ENCODE assay signal across 19 cellular contexts in the genomic region with DNA sequence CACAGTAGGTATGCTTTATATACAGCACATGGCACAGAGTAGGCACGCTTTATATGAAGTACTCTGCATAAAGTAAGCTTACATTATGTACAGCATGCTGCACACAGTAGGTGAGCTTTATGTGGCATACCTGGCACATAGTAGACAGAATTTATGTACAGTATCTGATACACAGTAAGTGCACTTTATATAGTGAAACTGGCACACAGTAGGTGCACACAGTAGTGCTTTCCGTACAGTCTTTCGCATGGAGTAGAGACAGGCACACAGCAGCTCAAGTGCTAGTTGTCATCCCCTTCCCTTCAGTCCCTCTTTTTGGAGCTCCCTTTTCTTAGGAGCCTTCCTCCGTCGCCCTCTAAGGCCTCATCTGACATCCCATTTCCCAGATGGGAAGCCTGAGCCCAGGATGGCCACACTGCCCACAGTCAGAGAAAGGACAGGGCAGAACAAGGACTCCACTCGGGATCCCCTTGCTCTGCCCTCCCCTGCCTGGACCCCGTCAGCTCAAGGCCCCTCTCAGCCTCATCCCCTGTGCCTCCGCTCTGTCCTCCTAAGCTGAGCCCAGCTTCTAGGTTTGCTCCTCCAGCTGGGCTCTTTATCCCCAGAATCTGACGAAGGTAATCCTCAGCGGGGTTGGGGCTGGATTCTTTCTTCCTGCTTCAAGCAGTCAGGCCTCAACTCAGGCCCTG. TPM values are rescaled to one million over a fixed set of nuclear protein-coding genes. Genes with fewer than 3 reads are reported as not detected.
DNase-seq lines count a peak whose midpoint lies in the region; ATAC-seq and TF ChIP-seq lines count a peak whose summit lies in the region.
"Had no signal": no experiment of that assay in that cellular context is flagged by ENCODE, and none has a peak within 500 bp of the region (broad histone marks: within the 10 kb centered on the region; RNA-seq: fewer than 3 reads in every experiment).

No MANE protein-coding gene starts in this region.

- H3K36me3 ChIP-seq in effector memory CD4-positive, alpha-beta T cell (ENCODE audit: control insufficient read depth, insufficient read depth, low read length): no peaks in the 10 kb centered on the region
- H3K36me3 ChIP-seq in parathyroid adenoma (ENCODE audit: control insufficient read depth, insufficient read depth, low read length): no peaks in the 10 kb centered on the region

- TF ChIP-seq CTCF in parathyroid adenoma (IDR thresholded peaks at IDR 0.05): no peak

- H3K9ac ChIP-seq in parathyroid adenoma: no peak overlapping the region

- H3K27me3 ChIP-seq in right cardiac atrium (ENCODE audit: control insufficient read depth, insufficient read depth) (no peaks in the 10 kb centered on the region), parathyroid adenoma (ENCODE audit: control insufficient read depth, insufficient read depth, low read length) (no peaks in the 10 kb centered on the region)
- no peaks in the 10 kb centered on the region for H3K27me3 ChIP-seq in effector memory CD4-positive, alpha-beta T cell (replicated peaks; ENCODE audit: control insufficient read depth, insufficient read depth, low read length, poor library complexity, severe bottlenecking)

- 45% methylated on average over 10 of the region's 10 CpGs for WGBS in right cardiac atrium

- H3K27ac ChIP-seq in right cardiac atrium (ENCODE audit: low read length): peak overlapping the region; percentile 57
- peak overlapping the region; percentile 8 for H3K27ac ChIP-seq in effector memory CD4-positive, alpha-beta T cell (ENCODE audit: insufficient read depth, low read length, poor library complexity, severe bottlenecking)
- H3K27ac ChIP-seq in parathyroid adenoma: no peak overlapping the region
- H3K27ac ChIP-seq: epithelial cell of prostate had no signal

- H3K4me1 ChIP-seq in right cardiac atrium (ENCODE audit: control insufficient read depth, insufficient read depth, low read length) (peaks cover 4% of the 10 kb centered on the region), parathyroid adenoma (no peaks in the 10 kb centered on the region)
- H3K4me1 ChIP-seq in effector memory CD4-positive, alpha-beta T cell (ENCODE audit: control insufficient read depth, insufficient read depth, low read length, poor library complexity, severe bottlenecking): peaks cover 13% of the 10 kb centered on the region

- ATAC-seq in right cardiac atrium (no peak), Right ventricle myocardium superior (ENCODE audit: poor library complexity) (no peak), HG03457 (IDR thresholded peaks at IDR 0.05; ENCODE audit: unreplicated experiment) (no peak)

- no peaks in the 10 kb centered on the region for H3K79me2 ChIP-seq in parathyroid adenoma

- intact Hi-C loops in right cardiac atrium (cut with DNase I) (loop anchor here in 1 of 4 donors (5.0 kb wide), 1 partner anchor 105 kb away; no protein-coding TSS in a partner anchor), Right ventricle myocardium superior (cut with DNase I) (no loop called here)

- DNase-seq in right cardiac atrium: no peak
- DNase-seq in Right ventricle myocardium superior: no peak
- no peak for DNase-seq in effector memory CD4-positive, alpha-beta T cell
- DNase-seq in midbrain (lab: John Stamatoyannopoulos, UW): no peak
- no peak for DNase-seq in SIG-M5 (lab: John Stamatoyannopoulos, UW)
- no peak for DNase-seq in NCI-H1436 (lab: John Stamatoyannopoulos, UW)
- DNase-seq: activated CD8-positive, alpha-beta memory T cell treated with anti-CD3 and anti-CD28 coated beads, Interleukin-2, amount 10 ng/mL, durations not matched to agents 7 days and 5 days; cortex of kidney; H9; NCI-H1694; stimulated activated CD4-positive, alpha-beta T cell treated with anti-CD3 and anti-CD28 coated beads, Interleukin-12 subunit alpha, Interleukin-12 subunit beta, amount 100 ng/mL, for 4 hours; T-helper 9 cell had no signal

- peak overlapping the region; percentile 64 for H2AFZ ChIP-seq in parathyroid adenoma

- H3K4me2 ChIP-seq in parathyroid adenoma (ENCODE audit: low read length): no peak overlapping the region

- H3K9me3 ChIP-seq in right cardiac atrium (ENCODE audit: control insufficient read depth, low read length) (no peaks in the 10 kb centered on the region), parathyroid adenoma (ENCODE audit: control insufficient read depth, low read length) (no peaks in the 10 kb centered on the region)
- no peaks in the 10 kb centered on the region for H3K9me3 ChIP-seq in effector memory CD4-positive, alpha-beta T cell (ENCODE audit: control insufficient read depth, low read length)

- H3K4me3 ChIP-seq in right cardiac atrium (ENCODE audit: low read length) (no peak overlapping the region), parathyroid adenoma (ENCODE audit: low read depth, low read length) (no peak overlapping the region)
- no peak overlapping the region for H3K4me3 ChIP-seq in effector memory CD4-positive, alpha-beta T cell (ENCODE audit: insufficient read depth, low read depth, low read length, poor library complexity, severe bottlenecking)

RNA-seq across cellular contexts. Expression of a gene that starts 0.9 kb away (rescaled TPM):
- total RNA-seq in right cardiac atrium (1 to 10 TPM; 4.5 to 8.3 (median 7.8) TPM), Right ventricle myocardium superior (5.2 TPM)
- 6.3 TPM for polyA plus RNA-seq in right cardiac atrium
- total RNA-seq: H9, M059J, osteoblast had no signal

RNA-seq across cellular contexts. Expression of a gene that starts 31.3 kb away (rescaled TPM):
- under 1 TPM in 3 of 4 donors, not detected in 1; 0.11 to 0.25 (median 0.18) TPM for total RNA-seq in right cardiac atrium
- polyA plus RNA-seq in right cardiac atrium: 0.02 TPM
- total RNA-seq in Right ventricle myocardium superior: 0.24 TPM
- total RNA-seq: H9, osteoblast had no signal
- polyA plus RNA-seq: aorta had no signal

RNA-seq across cellular contexts. Expression of a gene that starts 55.8 kb away (rescaled TPM):
- total RNA-seq in right cardiac atrium: not detected
- polyA plus RNA-seq in right cardiac atrium: not detected
- not detected for total RNA-seq in Right ventricle myocardium superior
- total RNA-seq: activated CD8-positive, alpha-beta memory T cell treated with anti-CD3 and anti-CD28 coated beads, Interleukin-2, amount 10 ng/mL, durations not matched to agents 7 days and 5 days; aorta; Calu3; H9; M059J; osteoblast had no signal
- polyA plus RNA-seq: aorta had no signal

RNA-seq across cellular contexts. Expression of a gene that starts 57.0 kb away (rescaled TPM):
- total RNA-seq in right cardiac atrium (not detected), Right ventricle myocardium superior (not detected)
- not detected for polyA plus RNA-seq in right cardiac atrium
- total RNA-seq: activated CD8-positive, alpha-beta memory T cell treated with anti-CD3 and anti-CD28 coated beads, Interleukin-2, amount 10 ng/mL, durations not matched to agents 7 days and 5 days; aorta; Calu3; H9; M059J; osteoblast had no signal
- polyA plus RNA-seq: aorta had no signal
